13 cellular contexts compared by ENCODE assay signal in the genomic region with DNA sequence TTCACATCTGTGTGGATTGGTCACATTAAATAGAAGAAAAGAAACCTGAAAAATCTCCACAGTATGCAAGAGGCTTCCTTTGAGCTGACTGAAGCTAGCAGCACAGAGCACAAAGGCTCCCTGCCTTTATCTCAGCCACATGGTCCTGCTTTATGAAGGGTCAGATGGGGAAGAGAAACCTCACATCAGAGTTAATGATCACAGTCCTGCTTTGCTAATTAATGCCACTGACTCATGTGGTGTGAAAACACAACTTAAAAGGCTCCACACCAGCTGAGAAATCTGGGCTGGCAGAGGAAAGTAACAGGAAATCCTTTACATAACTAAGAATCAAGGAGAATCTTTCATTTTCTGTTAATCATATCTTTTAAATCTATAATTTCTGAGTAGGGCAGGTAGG.
DNase-seq lines count a peak whose midpoint lies in the region; ATAC-seq, FAIRE-seq and TF ChIP-seq lines count a peak whose summit lies in the region.
"Had no signal": no experiment of that assay in that cellular context is flagged by ENCODE, and none has a peak within 500 bp of the region (broad histone marks: within the 10 kb centered on the region; RNA-seq: fewer than 3 reads in every experiment).

No MANE protein-coding gene starts in this region.

- H3K4me3 ChIP-seq in retinal pigment epithelial cell (ENCODE audit: low read length), result no peak overlapping the region
- no peak overlapping the region for H3K4me3 ChIP-seq in breast epithelium
- H3K4me3 ChIP-seq: esophagus squamous epithelium had no signal

- no peak overlapping the region for H3K27ac ChIP-seq in breast epithelium
- H3K27ac ChIP-seq: esophagus squamous epithelium had no signal

- in situ Hi-C loops in GM13977 (cut with MboI; ENCODE audit: low pct_unique_long_range_greater_than_20kb, low sequenced_read_pairs, unreplicated experiment), result no loop called here

- H3K9me3 ChIP-seq in breast epithelium, result peaks cover 0 to 11% of the 10 kb centered on the region in 2 donors

- no peaks in the 10 kb centered on the region for H3K27me3 ChIP-seq in breast epithelium
- H3K27me3 ChIP-seq: esophagus squamous epithelium had no signal

- intact Hi-C loops in breast epithelium (cut with DNase I; ENCODE audit: low total_unique reads), result loop anchor here (5.0 kb wide), 1 partner anchor 1109 kb away; no protein-coding TSS in a partner anchor

- peak; percentile 40 for DNase-seq in retinal pigment epithelial cell (ENCODE audit: low read depth)
- no peak for DNase-seq in HTR-8/SVneo (ENCODE audit: insufficient read length, low spot score)
- DNase-seq in breast epithelium (ENCODE audit: low spot score in 2 of 2), result no peak
- no peak for DNase-seq in GM13977 (ENCODE audit: low spot score)
- DNase-seq: CD4-positive, CD25-positive, alpha-beta regulatory T cell; esophagus squamous epithelium; mesenchymal stem cell; NCI-H1417; stimulated activated naive CD8-positive, alpha-beta T cell treated with anti-CD3 and anti-CD28 coated beads, Interleukin-15, amount 100 ng/mL, for 72 hours had no signal

- no peak for FAIRE-seq in HTR-8/SVneo (lab: Jason Lieb, UNC)
- FAIRE-seq: H54 had no signal

- no peak for TF ChIP-seq POLR2A in breast epithelium (IDR thresholded peaks at IDR 0.05)

- H3K36me3 ChIP-seq in breast epithelium, result no peaks in the 10 kb centered on the region
- H3K36me3 ChIP-seq: esophagus squamous epithelium had no signal

- peak; percentile 73 for ATAC-seq in GM19372 (IDR thresholded peaks at IDR 0.05; ENCODE audit: low read depth, unreplicated experiment)
- peak; percentile 71 for ATAC-seq in HG02623 (IDR thresholded peaks at IDR 0.05; ENCODE audit: unreplicated experiment)
- ATAC-seq in HG03469 (IDR thresholded peaks at IDR 0.05; ENCODE audit: unreplicated experiment), result peak; percentile 75
- ATAC-seq: stimulated activated naive CD8-positive, alpha-beta T cell treated with anti-CD3 and anti-CD28 coated beads, Interleukin-15, amount 100 ng/mL, for 72 hours had no signal

- H3K4me1 ChIP-seq in breast epithelium, result no peaks in the 10 kb centered on the region
- H3K4me1 ChIP-seq: esophagus squamous epithelium had no signal

- TF ChIP-seq CTCF in retinal pigment epithelial cell (conservative IDR thresholded peaks at IDR 0.05; ENCODE audit: low read depth, low read length), result no peak
- no peak for TF ChIP-seq CTCF in breast epithelium (IDR thresholded peaks at IDR 0.05)
- no peak for TF ChIP-seq CTCF in GM13977 (IDR thresholded peaks at IDR 0.05; ENCODE audit: extremely low read depth, insufficient read depth, missing control alignments)
